ENCODE assay signal across 14 cellular contexts in genomic region chr12:105214141-105214540, GRCh38. TPM values are rescaled to one million over a fixed set of nuclear protein-coding genes. Genes with fewer than 3 reads are reported as not detected.
DNase-seq lines count a peak whose midpoint lies in the region; ATAC-seq lines count a peak whose summit lies in the region.
"Had no signal": no experiment of that assay in that cellular context is flagged by ENCODE, and none has a peak within 500 bp of the region (broad histone marks: within the 10 kb centered on the region; RNA-seq: fewer than 3 reads in every experiment).

No MANE protein-coding gene starts in this region.

- peak overlapping the region; percentile 41 for H3K27ac ChIP-seq in muscle layer of duodenum (ENCODE audit: low read length)
- H3K27ac ChIP-seq in effector memory CD4-positive, alpha-beta T cell (ENCODE audit: insufficient read depth, low read length, poor library complexity, severe bottlenecking): no peak overlapping the region
- H3K27ac ChIP-seq: left ventricle myocardium inferior, SJCRH30 had no signal

- DNase-seq in AG08395 (ENCODE audit: low spot score) (peak; percentile 52), NCI-H226 (peak; percentile 24), dermis blood vessel endothelial cell (peak; percentile 66)
- no peak for DNase-seq in NK-92 treated with Interleukin-12 subunit alpha and Interleukin-12 subunit beta, amount 100 ng/mL, for 24 hours (lab: John Stamatoyannopoulos, UW)
- no peak for DNase-seq in stimulated activated CD4-positive, alpha-beta T cell treated with anti-CD3 and anti-CD28 coated beads, Interleukin-15, amount 100 ng/mL, for 24 hours
- DNase-seq in effector memory CD4-positive, alpha-beta T cell: no peak
- DNase-seq: activated CD8-positive, alpha-beta memory T cell treated with anti-CD3 and anti-CD28 coated beads, Interleukin-2, amount 10 ng/mL, durations not matched to agents 7 days and 5 days; activated naive CD4-positive, alpha-beta T cell; left ventricle myocardium inferior; NCI-H2081; NCI-H748 treated with DMSO at 0.1 percent for 48 hours had no signal

- H3K4me3 ChIP-seq in muscle layer of duodenum (ENCODE audit: low read depth in 1 of 2, low read length in 2 of 2): no peak overlapping the region
- no peak overlapping the region for H3K4me3 ChIP-seq in effector memory CD4-positive, alpha-beta T cell (ENCODE audit: insufficient read depth, low read depth, low read length, poor library complexity, severe bottlenecking)
- H3K4me3 ChIP-seq: left ventricle myocardium inferior, SJCRH30 had no signal

- H3K36me3 ChIP-seq in muscle layer of duodenum (ENCODE audit: control insufficient read depth in 1 of 2, insufficient read depth in 2 of 2, low read length in 2 of 2): peaks cover 27 to 56% of the 10 kb centered on the region in 2 donors
- peaks cover 20% of the 10 kb centered on the region for H3K36me3 ChIP-seq in effector memory CD4-positive, alpha-beta T cell (ENCODE audit: control insufficient read depth, insufficient read depth, low read length)

- no peaks in the 10 kb centered on the region for H3K9me3 ChIP-seq in muscle layer of duodenum (ENCODE audit: control insufficient read depth in 1 of 2, low read length in 2 of 2)
- no peaks in the 10 kb centered on the region for H3K9me3 ChIP-seq in effector memory CD4-positive, alpha-beta T cell (ENCODE audit: control insufficient read depth, low read length)
- H3K9me3 ChIP-seq: left ventricle myocardium inferior, SJCRH30 had no signal

- no peaks in the 10 kb centered on the region for H3K27me3 ChIP-seq in muscle layer of duodenum (ENCODE audit: low read depth, low read length)
- H3K27me3 ChIP-seq in effector memory CD4-positive, alpha-beta T cell (replicated peaks; ENCODE audit: control insufficient read depth, insufficient read depth, low read length, poor library complexity, severe bottlenecking): no peaks in the 10 kb centered on the region
- H3K27me3 ChIP-seq: SJCRH30 had no signal

- peaks cover 0 to 4% of the 10 kb centered on the region in 2 donors for H3K4me1 ChIP-seq in muscle layer of duodenum (ENCODE audit: control insufficient read depth in 1 of 2, insufficient read depth in 2 of 2, low read length in 2 of 2)
- H3K4me1 ChIP-seq in effector memory CD4-positive, alpha-beta T cell (ENCODE audit: control insufficient read depth, insufficient read depth, low read length, poor library complexity, severe bottlenecking): no peaks in the 10 kb centered on the region

- ATAC-seq in HG02571 (IDR thresholded peaks at IDR 0.05; ENCODE audit: unreplicated experiment): no peak
- ATAC-seq: activated CD8-positive, alpha-beta memory T cell treated with anti-CD3 and anti-CD28 coated beads, Interleukin-2, amount 10 ng/mL, durations not matched to agents 7 days and 5 days had no signal

RNA-seq across cellular contexts. Expression of gene APPL2, which starts 21.8 kb away (rescaled TPM):
- 21.4 and 22.1 TPM in 2 replicates for total RNA-seq in dermis blood vessel endothelial cell

Comparison
In these comparisons a context has a peak if more than half of its experiments do, and no peak if none do; other contexts are left out.
1. DNase-seq: peak in AG08395 (single experiment), NCI-H226 (single experiment) and dermis blood vessel endothelial cell (single experiment); none in NK-92 treated with Interleukin-12 subunit alpha and Interleukin-12 subunit beta, amount 100 ng/mL, for 24 hours (single experiment), stimulated activated CD4-positive, alpha-beta T cell treated with anti-CD3 and anti-CD28 coated beads, Interleukin-15, amount 100 ng/mL, for 24 hours (single experiment) and effector memory CD4-positive, alpha-beta T cell (0 of 3).